13 cellular contexts compared by ENCODE assay signal in genomic region chr3:133238015-133238414, GRCh38.
"Had no signal": no experiment of that assay in that cellular context is flagged by ENCODE, and none has a peak within 500 bp of the region (broad histone marks: within the 10 kb centered on the region; RNA-seq: fewer than 3 reads in every experiment).

No MANE protein-coding gene starts in this region.

- H3K27me3 ChIP-seq: pancreas had no signal

- H3K27ac ChIP-seq: lower lobe of right lung, pancreas had no signal

- H3K9me3 ChIP-seq: pancreas had no signal

- DNase-seq: activated CD4-positive, alpha-beta T cell treated with anti-CD3 and anti-CD28 coated beads, Interleukin-2, amount 10 ng/mL, durations not matched to agents 7 days and 5 days; activated CD8-positive, alpha-beta memory T cell treated with anti-CD3 and anti-CD28 coated beads, Interleukin-2, amount 50 U/mL, for 48 hours; activated gamma-delta T cell; activated T-cell treated with anti-CD3 and anti-CD28 coated beads, Interleukin-2, amount 50 U/mL, for 72 hours; amniotic stem cell; foreskin fibroblast; hypothalamus; lower lobe of right lung; midbrain; pancreas had no signal

- H3K36me3 ChIP-seq: lower lobe of right lung, pancreas had no signal

- H3K9me3 Mint-ChIP-seq: activated CD4-positive, alpha-beta T cell treated with anti-CD3 and anti-CD28 coated beads, Interleukin-2, amount 10 ng/mL, durations not matched to agents 7 days and 5 days; activated naive CD4-positive, alpha-beta T cell treated with anti-CD3 and anti-CD28 coated beads, Interleukin-2, amount 50 U/mL, for 72 hours; activated T-cell treated with anti-CD3 and anti-CD28 coated beads, Interleukin-2, amount 50 U/mL, for 72 hours; stimulated activated effector memory CD8-positive, alpha-beta T cell treated with anti-CD3 and anti-CD28 coated beads, Interleukin-12 subunit alpha, Interleukin-12 subunit beta, amount 100 ng/mL, for 72 hours had no signal

- H3K4me3 ChIP-seq: lower lobe of right lung, pancreas had no signal

- H3K4me1 Mint-ChIP-seq: activated CD4-positive, alpha-beta T cell treated with anti-CD3 and anti-CD28 coated beads, Interleukin-2, amount 10 ng/mL, durations not matched to agents 7 days and 5 days; neural crest cell; stimulated activated effector memory CD8-positive, alpha-beta T cell treated with anti-CD3 and anti-CD28 coated beads, Interleukin-12 subunit alpha, Interleukin-12 subunit beta, amount 100 ng/mL, for 72 hours had no signal

- ATAC-seq: activated naive CD4-positive, alpha-beta T cell treated with anti-CD3 and anti-CD28 coated beads, Interleukin-2, amount 50 U/mL, for 72 hours; activated T-cell treated with anti-CD3 and anti-CD28 coated beads, Interleukin-2, amount 50 U/mL, for 72 hours; lower lobe of right lung; pancreas; stimulated activated effector memory CD8-positive, alpha-beta T cell treated with anti-CD3 and anti-CD28 coated beads, Interleukin-12 subunit alpha, Interleukin-12 subunit beta, amount 100 ng/mL, for 72 hours had no signal

- H3K36me3 Mint-ChIP-seq: activated naive CD4-positive, alpha-beta T cell treated with anti-CD3 and anti-CD28 coated beads, Interleukin-2, amount 50 U/mL, for 72 hours; stimulated activated effector memory CD8-positive, alpha-beta T cell treated with anti-CD3 and anti-CD28 coated beads, Interleukin-12 subunit alpha, Interleukin-12 subunit beta, amount 100 ng/mL, for 72 hours had no signal

- H3K4me3 Mint-ChIP-seq: activated CD4-positive, alpha-beta T cell treated with anti-CD3 and anti-CD28 coated beads, Interleukin-2, amount 10 ng/mL, durations not matched to agents 7 days and 5 days; activated T-cell treated with anti-CD3 and anti-CD28 coated beads, Interleukin-2, amount 50 U/mL, for 72 hours; neural crest cell; stimulated activated effector memory CD8-positive, alpha-beta T cell treated with anti-CD3 and anti-CD28 coated beads, Interleukin-12 subunit alpha, Interleukin-12 subunit beta, amount 100 ng/mL, for 72 hours had no signal

- H3K4me1 ChIP-seq: lower lobe of right lung, pancreas had no signal

- H3K27ac Mint-ChIP-seq: activated CD4-positive, alpha-beta T cell treated with anti-CD3 and anti-CD28 coated beads, Interleukin-2, amount 10 ng/mL, durations not matched to agents 7 days and 5 days; activated naive CD4-positive, alpha-beta T cell treated with anti-CD3 and anti-CD28 coated beads, Interleukin-2, amount 50 U/mL, for 72 hours; activated T-cell treated with anti-CD3 and anti-CD28 coated beads, Interleukin-2, amount 50 U/mL, for 72 hours; stimulated activated effector memory CD8-positive, alpha-beta T cell treated with anti-CD3 and anti-CD28 coated beads, Interleukin-12 subunit alpha, Interleukin-12 subunit beta, amount 100 ng/mL, for 72 hours had no signal
